30 cellular contexts compared by ENCODE assay signal in genomic region chr11:128985880-128986279, GRCh38. TPM values are rescaled to one million over a fixed set of nuclear protein-coding genes. Genes with fewer than 3 reads are reported as not detected.
DNase-seq lines count a peak whose midpoint lies in the region; ATAC-seq and TF ChIP-seq lines count a peak whose summit lies in the region.
"Had no signal": no experiment of that assay in that cellular context is flagged by ENCODE, and none has a peak within 500 bp of the region (broad histone marks: within the 10 kb centered on the region; RNA-seq: fewer than 3 reads in every experiment).

No MANE protein-coding gene starts in this region.

- no peak overlapping the region for H3K4me3 Mint-ChIP-seq in MCF 10A (ENCODE audit: unreplicated experiment)
- no peak overlapping the region for H3K4me3 Mint-ChIP-seq in activated T-helper 17 cell treated with anti-CD3 and anti-CD28 coated beads, Interleukin-2, amount 50 U/mL, for 72 hours
- H3K4me3 Mint-ChIP-seq: CD4-positive, alpha-beta memory T cell had no signal

- BruUV-seq in MCF 10A (replicated peaks; lab: Mats Ljungman, UMichigan), result no TSS peak

- H3K4me2 ChIP-seq in OCI-LY3 (ENCODE audit: low read length), result peak overlapping the region; percentile 52
- H3K4me2 ChIP-seq: A549; BLaER1 treated with 17β-estradiol and CSF1 and Interleukin-3, amounts not matched to agents 10 nM and 100 nM had no signal

- no peak overlapping the region for H3K9ac ChIP-seq in OCI-LY3 (ENCODE audit: low read length)
- H3K9ac ChIP-seq: BLaER1 treated with 17β-estradiol and CSF1 and Interleukin-3, amounts not matched to agents 10 nM and 100 nM had no signal

- intact Hi-C loops in MCF 10A (cut with micrococcal nuclease), result loop anchor here (10.0 kb wide), 1 partner anchor 349 kb away; no protein-coding TSS in a partner anchor
- intact Hi-C loops in breast epithelium (cut with DNase I; ENCODE audit: low total_unique reads), result no loop called here

- no peaks in the 10 kb centered on the region for H3K4me1 Mint-ChIP-seq in MCF 10A (ENCODE audit: insufficient read depth, unreplicated experiment)
- no peaks in the 10 kb centered on the region for H3K4me1 Mint-ChIP-seq in activated T-helper 17 cell treated with anti-CD3 and anti-CD28 coated beads, Interleukin-2, amount 50 U/mL, for 72 hours

- no peak for TF ChIP-seq POLR2A in breast epithelium (IDR thresholded peaks at IDR 0.05)

- no peak for DNase-seq in MCF 10A (ENCODE audit: unreplicated experiment)
- no peak for DNase-seq in breast epithelium (ENCODE audit: low spot score in 2 of 2)
- peak; percentile 8 for DNase-seq in fibroblast of peridontal ligament (ENCODE audit: extremely low read depth)
- DNase-seq in kidney tubule cell (ENCODE audit: low spot score), result no peak
- DNase-seq in activated CD8-positive, alpha-beta memory T cell treated with anti-CD3 and anti-CD28 coated beads for 24 hours, result no peak
- DNase-seq in midbrain (lab: John Stamatoyannopoulos, UW), result no peak
- DNase-seq: AML-193; CD4-positive, alpha-beta memory T cell; COR-L47; DMS53; GOT3; HCEC 1CT; Kasumi-1; MV-4-11; NCI-H1105 treated with DMSO at 0.1 percent for 48 hours; NCI-H146; NCI-H1930; NCI-H2107; NCI-H524 treated with DMSO at 0.1 percent for 48 hours; NCI-H774; NK-92 treated with Interleukin-12 subunit alpha and Interleukin-12 subunit beta, amount 100 ng/mL, for 24 hours; SHP77 had no signal

- no peaks in the 10 kb centered on the region for H3K27me3 ChIP-seq in breast epithelium
- peaks cover 3% of the 10 kb centered on the region; the same call in 1 of the 2 replicates for H3K27me3 ChIP-seq in OCI-LY3 (ENCODE audit: low read depth, low read length)
- H3K27me3 ChIP-seq: BLaER1 treated with 17β-estradiol and CSF1 and Interleukin-3, amounts not matched to agents 10 nM and 100 nM had no signal

- no peak for TF ChIP-seq CTCF in MCF 10A (IDR thresholded peaks at IDR 0.05; ENCODE audit: unreplicated experiment)
- no peak for TF ChIP-seq CTCF in breast epithelium (IDR thresholded peaks at IDR 0.05)
- no peak for TF ChIP-seq CTCF in OCI-LY3 (IDR thresholded peaks at IDR 0.05; ENCODE audit: low read depth, low read length)

- H3K27ac Mint-ChIP-seq in MCF 10A (ENCODE audit: low read depth, unreplicated experiment), result peak overlapping the region; percentile 23
- no peak overlapping the region for H3K27ac Mint-ChIP-seq in activated T-helper 17 cell treated with anti-CD3 and anti-CD28 coated beads, Interleukin-2, amount 50 U/mL, for 72 hours

- H3K4me1 ChIP-seq in breast epithelium, result no peaks in the 10 kb centered on the region
- peaks cover 5% of the 10 kb centered on the region; the same call in 1 of the 2 replicates for H3K4me1 ChIP-seq in OCI-LY3 (ENCODE audit: low read length)
- H3K4me1 ChIP-seq: A549; BLaER1 treated with 17β-estradiol and CSF1 and Interleukin-3, amounts not matched to agents 10 nM and 100 nM had no signal

- H4K20me1 ChIP-seq in OCI-LY3 (ENCODE audit: insufficient read depth, low read length), result no peaks in the 10 kb centered on the region
- H4K20me1 ChIP-seq: BLaER1 treated with 17β-estradiol and CSF1 and Interleukin-3, amounts not matched to agents 10 nM and 100 nM had no signal

- no peaks in the 10 kb centered on the region for H3K79me2 ChIP-seq in OCI-LY3 (ENCODE audit: low read length)

- no peaks in the 10 kb centered on the region for H3K27me3 Mint-ChIP-seq in MCF 10A (ENCODE audit: insufficient read depth, unreplicated experiment)
- H3K27me3 Mint-ChIP-seq in activated T-helper 17 cell treated with anti-CD3 and anti-CD28 coated beads, Interleukin-2, amount 50 U/mL, for 72 hours, result no peaks in the 10 kb centered on the region

- H3K4me3 ChIP-seq in breast epithelium (no peak overlapping the region), OCI-LY3 (ENCODE audit: low read length) (peak overlapping the region; percentile 26)
- H3K4me3 ChIP-seq: A549; BLaER1 treated with 17β-estradiol and CSF1 and Interleukin-3, amounts not matched to agents 10 nM and 100 nM; K562 had no signal

- no peaks in the 10 kb centered on the region for H3K9me3 Mint-ChIP-seq in MCF 10A (ENCODE audit: unreplicated experiment)
- H3K9me3 Mint-ChIP-seq in activated T-helper 17 cell treated with anti-CD3 and anti-CD28 coated beads, Interleukin-2, amount 50 U/mL, for 72 hours, result no peaks in the 10 kb centered on the region

- POLR2A ChIA-PET in MCF 10A (lab: Yijun Ruan, JAX), result no interaction called here

- peak overlapping the region; percentile 69 for H2AFZ ChIP-seq in OCI-LY3 (ENCODE audit: low read depth, low read length)

- no peaks in the 10 kb centered on the region for H3K36me3 ChIP-seq in breast epithelium
- no peaks in the 10 kb centered on the region for H3K36me3 ChIP-seq in OCI-LY3 (replicated peaks; ENCODE audit: low read depth, low read length)

- peak overlapping the region in 1 of 2 donors; percentile 39 for H3K27ac ChIP-seq in breast epithelium
- H3K27ac ChIP-seq in OCI-LY3 (ENCODE audit: low read length), result no peak overlapping the region
- H3K27ac ChIP-seq: A549; BLaER1 treated with 17β-estradiol and CSF1 and Interleukin-3, amounts not matched to agents 10 nM and 100 nM; RWPE1 had no signal

- peak; percentile 21 for ATAC-seq in activated T-helper 17 cell treated with anti-CD3 and anti-CD28 coated beads, Interleukin-2, amount 50 U/mL, for 72 hours (replicated peaks)
- ATAC-seq: A549, K562, Panc1 had no signal

- H3K9me3 ChIP-seq in breast epithelium (no peaks in the 10 kb centered on the region), OCI-LY3 (ENCODE audit: insufficient read depth, low read length) (no peaks in the 10 kb centered on the region)
- H3K9me3 ChIP-seq: A549 had no signal

- CTCF ChIA-PET in MCF 10A (lab: Yijun Ruan, JAX), result interaction anchor here (0.7 to 0.8 kb wide), 2 partner anchors 29 to 100 kb away, joined by 4 read pairs; no protein-coding TSS in a partner anchor

- peaks cover 52% of the 10 kb centered on the region for H3K36me3 Mint-ChIP-seq in MCF 10A (ENCODE audit: insufficient read depth, unreplicated experiment)
- no peaks in the 10 kb centered on the region for H3K36me3 Mint-ChIP-seq in activated T-helper 17 cell treated with anti-CD3 and anti-CD28 coated beads, Interleukin-2, amount 50 U/mL, for 72 hours (ENCODE audit: low read depth)
- H3K36me3 Mint-ChIP-seq: CD4-positive, alpha-beta memory T cell had no signal

RNA-seq across cellular contexts. Expression of gene TP53AIP1, which starts 43.2 kb away (rescaled TPM):
- total RNA-seq in MCF 10A (2022) (4.5 and 5.8 TPM in 2 replicates), breast epithelium (under 1 TPM; 0.16 to 0.59 (median 0.33) TPM)
- total RNA-seq in activated T-helper 17 cell treated with anti-CD3 and anti-CD28 coated beads, Interleukin-2, amount 50 U/mL, for 72 hours, result not detected
- total RNA-seq: CD4-positive, alpha-beta memory T cell; K562; M059J had no signal
